In genomic region chr12:19643635-19644034, GRCh38 we compare ENCODE assay signal across 9 cellular contexts.
A peak's percentile ranks its signal among the peaks of the same experiment; 100 is the strongest.
DNase-seq lines count a peak whose midpoint lies in the region; ATAC-seq and TF ChIP-seq lines count a peak whose summit lies in the region.
"Had no signal": no experiment of that assay in that cellular context is flagged by ENCODE, and none has a peak within 500 bp of the region (broad histone marks: within the 10 kb centered on the region; RNA-seq: fewer than 3 reads in every experiment).

No MANE protein-coding gene starts in this region.

- H3K36me3 ChIP-seq in esophagus squamous epithelium (no peaks in the 10 kb centered on the region), ovary (no peaks in the 10 kb centered on the region)

- H3K4me1 ChIP-seq in esophagus squamous epithelium (peaks cover 0 to 8% (median 0%) of the 10 kb centered on the region in 3 donors), ovary (ENCODE audit: insufficient read depth) (no peaks in the 10 kb centered on the region)

- H3K4me3 ChIP-seq in esophagus squamous epithelium = no peak overlapping the region
- H3K4me3 ChIP-seq in ovary = no peak overlapping the region

- TF ChIP-seq EP300 in ovary (IDR thresholded peaks at IDR 0.05) = no peak

- TF ChIP-seq POLR2A in esophagus squamous epithelium (IDR thresholded peaks at IDR 0.05) = no peak
- TF ChIP-seq POLR2A in ovary (IDR thresholded peaks at IDR 0.05) = no peak

- WGBS in esophagus squamous epithelium, 2 donors = 19 to 23% methylated on average over 5 of the region's 5 CpGs
- 7 to 13% (median 8%) methylated on average over 5 of the region's 5 CpGs for WGBS in ovary, 3 donors

- H3K27me3 ChIP-seq in esophagus squamous epithelium (no peaks in the 10 kb centered on the region), ovary (no peaks in the 10 kb centered on the region)

- H3K27ac ChIP-seq in esophagus squamous epithelium (no peak overlapping the region), ovary (no peak overlapping the region)
- H3K27ac ChIP-seq: KMS-11 had no signal

- no peak for ATAC-seq in GM18868 (IDR thresholded peaks at IDR 0.05; ENCODE audit: unreplicated experiment)
- no peak for ATAC-seq in GM18519 (IDR thresholded peaks at IDR 0.05; ENCODE audit: low FRiP score, unreplicated experiment)
- ATAC-seq in HG03095 (IDR thresholded peaks at IDR 0.05; ENCODE audit: unreplicated experiment) = no peak

- peak; percentile 59 for DNase-seq in GM03348 (ENCODE audit: low spot score)
- DNase-seq in NCI-H510A treated with DMSO at 0.1 percent for 48 hours (lab: John Stamatoyannopoulos, UW) = peak; percentile 53
- DNase-seq in esophagus squamous epithelium (lab: John Stamatoyannopoulos, UW) = no peak
- DNase-seq in ovary = peak in 2 of 5 donors; percentile 20 to 39
- no peak for DNase-seq in occipital lobe (lab: John Stamatoyannopoulos, UW)

- peak in 5 of 6 experiments; percentile 34 to 70 (median 50) for TF ChIP-seq CTCF in esophagus squamous epithelium (IDR thresholded peaks at IDR 0.05)
- peak; percentile 35 to 60 (median 49) for TF ChIP-seq CTCF in ovary (IDR thresholded peaks at IDR 0.05)

- intact Hi-C loops in esophagus squamous epithelium (cut with DNase I) = loop anchor here (10.0 kb wide), 1 partner anchor 139 kb away; no protein-coding TSS in a partner anchor
- intact Hi-C loops in ovary (cut with DNase I) = loop anchor here in 3 of 4 donors (5.0 to 10.0 kb wide), 3 partner anchors 129 to 139 kb away; no protein-coding TSS in a partner anchor

- H3K9me3 ChIP-seq in esophagus squamous epithelium = no peaks in the 10 kb centered on the region
- H3K9me3 ChIP-seq in ovary = no peaks in the 10 kb centered on the region

Comparison
In these comparisons a context has a peak if more than half of its experiments do, and no peak if none do; other contexts are left out.
1. DNase-seq: peak in GM03348 (single experiment) and NCI-H510A treated with DMSO at 0.1 percent for 48 hours (single experiment); none in esophagus squamous epithelium (single experiment) and occipital lobe (single experiment).